13 cellular contexts compared by ENCODE assay signal in the genomic region with DNA sequence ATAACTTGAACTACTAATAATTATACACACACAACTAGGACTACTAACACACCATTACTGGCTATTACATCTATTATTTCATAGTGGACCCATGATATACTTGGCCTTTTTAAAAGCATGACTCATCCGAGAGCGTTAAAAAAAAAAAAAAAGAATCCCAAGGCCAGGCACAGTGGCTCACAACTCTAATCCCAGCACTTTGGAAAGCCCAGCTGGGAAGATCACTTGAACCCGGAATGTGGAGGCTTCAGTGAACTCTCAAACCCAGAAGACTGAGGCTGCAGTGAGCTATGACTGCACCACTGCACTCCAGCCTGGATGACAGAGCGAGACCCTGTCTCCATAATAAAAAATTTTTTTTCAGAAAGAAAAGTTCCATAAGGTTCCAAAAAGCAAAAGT. TPM values are rescaled to one million over a fixed set of nuclear protein-coding genes. Genes with fewer than 3 reads are reported as not detected.
DNase-seq lines count a peak whose midpoint lies in the region; ATAC-seq, FAIRE-seq and TF ChIP-seq lines count a peak whose summit lies in the region.
"Had no signal": no experiment of that assay in that cellular context is flagged by ENCODE, and none has a peak within 500 bp of the region (broad histone marks: within the 10 kb centered on the region; RNA-seq: fewer than 3 reads in every experiment).

No MANE protein-coding gene starts in this region.

- RAD21 ChIA-PET in HCT116 (lab: Charles Lee; ENCODE audit: low non-redundant PET in 1 of 2, low total read pairs in 2 of 2, uncharacterized antibody in 2 of 2, unreplicated experiment in 2 of 2) = no interaction called here

- CTCF ChIA-PET in A549 (lab: Yijun Ruan, JAX) = no interaction called here
- CTCF ChIA-PET in HCT116 (lab: Charles Lee) = interaction anchor here (0.7 kb wide), 1 partner anchor 46 kb away, joined by 3 read pairs; no protein-coding TSS in a partner anchor
- CTCF ChIA-PET in HepG2 (lab: Yijun Ruan, JAX; ENCODE audit: low intra/inter-chr PET ratio, low total read pairs) = no interaction called here

- H4K20me1 ChIP-seq in HCT116 (ENCODE audit: insufficient read depth) (peaks cover 18% of the 10 kb centered on the region; the same call in 1 of the 2 replicates), HepG2 (ENCODE audit: insufficient read depth, low read length) (peaks cover 48% of the 10 kb centered on the region)

- 62% methylated on average over 4 of the region's 4 CpGs for WGBS in A549 (ENCODE audit: missing lambda C conversion rate)
- 63% methylated on average over 4 of the region's 4 CpGs for WGBS in HepG2 (ENCODE audit: low lambda C conversion rate)

- H3K27me3 ChIP-seq in HCT116 (ENCODE audit: insufficient read depth, low read length) = no peaks in the 10 kb centered on the region
- peaks cover 0 to 3% of the 10 kb centered on the region in 2 experiments; a peak in 1 of 5 replicates for H3K27me3 ChIP-seq in HepG2 (ENCODE audit: control insufficient read depth in 1 of 2, insufficient read depth in 2 of 2, low read length in 2 of 2)
- no peaks in the 10 kb centered on the region for H3K27me3 ChIP-seq in Peyer's patch

- no peaks in the 10 kb centered on the region for H3K9me2 ChIP-seq in HCT116 (ENCODE audit: insufficient read depth)

- TF ChIP-seq RAD21 in A549 (conservative IDR thresholded peaks at IDR 0.05 in 1 of 2, IDR thresholded peaks at IDR 0.05 in 1 of 2) (no peak), HCT116 (IDR thresholded peaks at IDR 0.05; ENCODE audit: low read depth) (no peak), HepG2 (CRISPR knock-in tag; IDR thresholded peaks at IDR 0.05) (no peak)

- in situ Hi-C loops in HepG2 (cut with HindIII; ENCODE audit: extremely low pct_ligation_motif_present, low pct_unique_long_range_greater_than_20kb) = no loop called here

- H3K79me2 ChIP-seq in HCT116 (ENCODE audit: insufficient read depth, low read length) (peaks cover 80% of the 10 kb centered on the region), HepG2 (ENCODE audit: insufficient read depth, low read length) (peaks cover 75% of the 10 kb centered on the region)

- H3K36me3 Mint-ChIP-seq in activated naive CD8-positive, alpha-beta T cell treated with anti-CD3 and anti-CD28 coated beads, Interleukin-2, amount 50 U/mL, for 24 hours (ENCODE audit: low read depth) = peaks cover 4% of the 10 kb centered on the region

- TF ChIP-seq CTCF in A549 (IDR thresholded peaks at IDR 0.05) = no peak
- TF ChIP-seq CTCF in HCT116 (IDR thresholded peaks at IDR 0.05 in 2 of 3, conservative IDR thresholded peaks at IDR 0.05 in 1 of 3; ENCODE audit: borderline replicate concordance in 1 of 3, insufficient read depth in 1 of 3, low read depth in 2 of 3, low read length in 2 of 3) = no peak
- no peak for TF ChIP-seq CTCF in HepG2 (CRISPR knock-in tag; IDR thresholded peaks at IDR 0.05)
- TF ChIP-seq CTCF in Peyer's patch (IDR thresholded peaks at IDR 0.05) = no peak

- H3K4me2 ChIP-seq in A549 (peak overlapping the region; percentile 97), HCT116 (ENCODE audit: low read length) (peak overlapping the region; percentile 79), HepG2 (ENCODE audit: low read depth, low read length) (peak overlapping the region; percentile 88)

- H2AFZ ChIP-seq in HCT116 (ENCODE audit: low read depth, low read length, poor library complexity, severe bottlenecking) (no peak overlapping the region), HepG2 (ENCODE audit: low read length) (no peak overlapping the region)

- H3K9me3 ChIP-seq in A549 (no peaks in the 10 kb centered on the region), HCT116 (ENCODE audit: control insufficient read depth in 1 of 2, insufficient read depth in 1 of 2, low read depth in 1 of 2, low read length in 2 of 2) (no peaks in the 10 kb centered on the region), HepG2 (ENCODE audit: low read length) (no peaks in the 10 kb centered on the region), Peyer's patch (no peaks in the 10 kb centered on the region)

- no peaks in the 10 kb centered on the region for H3K9me3 Mint-ChIP-seq in activated naive CD8-positive, alpha-beta T cell treated with anti-CD3 and anti-CD28 coated beads, Interleukin-2, amount 50 U/mL, for 24 hours
- H3K9me3 Mint-ChIP-seq: activated T-helper 2 cell treated with anti-CD3 and anti-CD28 coated beads, Interferon-gamma antibody, Interleukin-2, Interleukin-4, amounts not matched to agents 10 μg/mL and 5 μg/mL and 100 μg/mL, durations not matched to agents 14 hours and 24 hours and 36 hours had no signal

- no peaks in the 10 kb centered on the region for H3K36me3 ChIP-seq in HCT116 (ENCODE audit: control insufficient read depth in 1 of 2, insufficient read depth in 2 of 2, low read length in 2 of 2)
- no peaks in the 10 kb centered on the region; a peak in 1 of 5 replicates for H3K36me3 ChIP-seq in HepG2 (replicated peaks in 1 of 2; ENCODE audit: control insufficient read depth in 1 of 2, insufficient read depth in 2 of 2, low read length in 2 of 2)
- no peaks in the 10 kb centered on the region for H3K36me3 ChIP-seq in Peyer's patch

- H3K4me1 ChIP-seq in A549 = peaks cover 45% of the 10 kb centered on the region
- H3K4me1 ChIP-seq in HCT116 (ENCODE audit: control insufficient read depth in 1 of 2, insufficient read depth in 2 of 2, low read length in 2 of 2) = peaks cover 56 to 69% of the 10 kb centered on the region in 2 experiments
- H3K4me1 ChIP-seq in HepG2 (ENCODE audit: insufficient read depth, low read length) = peaks cover 66% of the 10 kb centered on the region
- peaks cover 0 to 57% (median 11%) of the 10 kb centered on the region in 4 donors for H3K4me1 ChIP-seq in Peyer's patch

- peaks cover 73% of the 10 kb centered on the region for H3K4me1 Mint-ChIP-seq in activated naive CD8-positive, alpha-beta T cell treated with anti-CD3 and anti-CD28 coated beads, Interleukin-2, amount 50 U/mL, for 24 hours

- H3K4me3 ChIP-seq in A549 (no peak overlapping the region), HCT116 (replicated peaks in 1 of 2; ENCODE audit: low read depth in 1 of 2, low read length in 2 of 2) (peak overlapping the region in 1 of 2 experiments; percentile 39; a peak in 1 of 4 replicates), HepG2 (replicated peaks in 1 of 3; ENCODE audit: insufficient read depth in 1 of 3, low read depth in 2 of 3, low read length in 3 of 3) (peak overlapping the region in 1 of 3 experiments; percentile 73; a peak in 2 of 6 replicates), Peyer's patch (no peak overlapping the region)

- TF ChIP-seq EP300 in A549 (IDR thresholded peaks at IDR 0.05) (no peak), HepG2 (IDR thresholded peaks at IDR 0.05; ENCODE audit: low read depth in 2 of 2, low read length in 2 of 2) (no peak), HepG2 (CRISPR knock-in tag; IDR thresholded peaks at IDR 0.05; ENCODE audit: borderline replicate concordance) (no peak)

- POLR2A ChIA-PET in A549 (lab: Yijun Ruan, JAX) = no interaction called here
- POLR2A ChIA-PET in HCT116 (lab: Charles Lee) = interaction anchor here (1.9 to 2.2 kb wide), 2 partner anchors 9 to 47 kb away, joined by 4 to 10 read pairs; no protein-coding TSS in a partner anchor
- POLR2A ChIA-PET in HepG2 (lab: Yijun Ruan, JAX) = interaction anchor here (0.5 kb wide), 1 partner anchor 27 kb away, joined by 3 read pairs; no protein-coding TSS in a partner anchor

- TF ChIP-seq POLR2A in A549 (IDR thresholded peaks at IDR 0.05; ENCODE audit: low read length) (no peak), HCT116 (IDR thresholded peaks at IDR 0.05; ENCODE audit: borderline replicate concordance, extremely low read depth, insufficient read depth, insufficient read length) (no peak), HepG2 (IDR thresholded peaks at IDR 0.05; ENCODE audit: insufficient read depth in 1 of 2, low read depth in 2 of 2, low read length in 2 of 2) (no peak), Peyer's patch (IDR thresholded peaks at IDR 0.05) (no peak)

- peak overlapping the region; percentile 97 for H3K4me3 Mint-ChIP-seq in activated naive CD8-positive, alpha-beta T cell treated with anti-CD3 and anti-CD28 coated beads, Interleukin-2, amount 50 U/mL, for 24 hours

- H3K27ac ChIP-seq in A549 (no peak overlapping the region), HCT116 (ENCODE audit: low read depth, low read length) (peak overlapping the region; percentile 97), HepG2 (ENCODE audit: extremely low read length, insufficient read depth, low read length) (no peak overlapping the region), Peyer's patch (no peak overlapping the region)
- H3K27ac ChIP-seq: C4-2B had no signal

- no peaks in the 10 kb centered on the region for H3K27me3 Mint-ChIP-seq in activated naive CD8-positive, alpha-beta T cell treated with anti-CD3 and anti-CD28 coated beads, Interleukin-2, amount 50 U/mL, for 24 hours

- intact Hi-C loops in HCT116 (cut with micrococcal nuclease) = loop anchor here (5.0 to 10.0 kb wide), 2 partner anchors 42 to 119 kb away; no protein-coding TSS in a partner anchor
- intact Hi-C loops in HepG2 (cut with micrococcal nuclease; ENCODE audit: unreplicated experiment) = loop anchor here (10.0 kb wide), 2 partner anchors 99 to 129 kb away; no protein-coding TSS in a partner anchor

- DNase-seq in A549 (ENCODE audit: low read depth in 1 of 2, low spot score in 1 of 2) (no peak), HCT116 (ENCODE audit: low read depth, low spot score) (no peak), HepG2 (ENCODE audit: low spot score) (peak; percentile 33), frontal cortex (ENCODE audit: low spot score in 2 of 2) (no peak), Peyer's patch (no peak), NCI-H2196 treated with DMSO at 0.1 percent for 48 hours (lab: John Stamatoyannopoulos, UW; ENCODE audit: unreplicated experiment) (no peak)
- no peak for DNase-seq in activated naive CD8-positive, alpha-beta T cell treated with anti-CD3 and anti-CD28 coated beads, Interleukin-2, amount 50 U/mL, for 24 hours
- DNase-seq: KBM-7, right cardiac atrium had no signal

- H3K27ac Mint-ChIP-seq in activated naive CD8-positive, alpha-beta T cell treated with anti-CD3 and anti-CD28 coated beads, Interleukin-2, amount 50 U/mL, for 24 hours = peak overlapping the region; percentile 10
- H3K27ac Mint-ChIP-seq: activated T-helper 2 cell treated with anti-CD3 and anti-CD28 coated beads, Interferon-gamma antibody, Interleukin-2, Interleukin-4, amounts not matched to agents 10 μg/mL and 5 μg/mL and 100 μg/mL, durations not matched to agents 14 hours and 24 hours and 36 hours had no signal

- FAIRE-seq in A549 (lab: Jason Lieb, UNC) = no peak
- FAIRE-seq in HepG2 (lab: Jason Lieb, UNC) = no peak
- FAIRE-seq in frontal cortex (lab: Jason Lieb, UNC) = no peak
- FAIRE-seq: endometrium had no signal

- ATAC-seq in A549 = no peak
- peak; percentile 22 for ATAC-seq in HCT116
- ATAC-seq in activated naive CD8-positive, alpha-beta T cell treated with anti-CD3 and anti-CD28 coated beads, Interleukin-2, amount 50 U/mL, for 24 hours = no peak
- ATAC-seq in HepG2 = no peak
- no peak for ATAC-seq in HG02759 (IDR thresholded peaks at IDR 0.05; ENCODE audit: unreplicated experiment)
- ATAC-seq: right cardiac atrium had no signal

- H3K9ac ChIP-seq in HCT116 (ENCODE audit: low read length) (peak overlapping the region; percentile 93), HepG2 (ENCODE audit: insufficient read depth, low read depth, low read length) (no peak overlapping the region)

- BruUV-seq in HCT116 (replicated peaks; lab: Mats Ljungman, UMichigan) (no TSS peak), HepG2 (replicated peaks; lab: Mats Ljungman, UMichigan) (no TSS peak)

RNA-seq across cellular contexts. Expression of gene GLG1, which starts 3.1 kb away (rescaled TPM):
- 90.6 and 91.7 TPM in 2 replicates for polyA plus RNA-seq in A549 (2011; rRNA removed)
- 21.0 and 21.5 TPM in 2 replicates for polyA plus RNA-seq in A549 (2012; cell fraction: cytosol; rRNA removed)
- 47.7 and 69.8 TPM in 2 replicates for polyA plus RNA-seq in A549 (2012; cell fraction: nucleus; rRNA removed)
- 47.3 to 53.5 TPM (median 51.9 TPM) in 3 replicates for polyA plus RNA-seq in A549 (2017; fragmentation: RNase III; extraction: RNeasy Plus Mini Kit Qiagen cat#74134 plus additional on column Dnase treatment)
- polyA minus RNA-seq in A549 (2011; rRNA and poly(A)+ RNA removed) = 107 and 110 TPM in 2 replicates
- 237 TPM for total RNA-seq in HCT116 (2021; ENCODE audit: unreplicated experiment)
- 152 and 162 TPM in 2 replicates for polyA plus RNA-seq in HCT116 (2012)
- total RNA-seq in HepG2 (2016; rRNA removed; fragmentation: Illumina TruSeq; extraction: Trizol) = 46.1 and 87.7 TPM in 2 replicates
- total RNA-seq in HepG2 (2016; cell fraction: cytosol; rRNA removed; fragmentation: Illumina TruSeq; extraction: Trizol; ENCODE audit: low read depth) = 26.8 and 36.0 TPM in 2 replicates
- 38.4 and 88.5 TPM in 2 replicates for total RNA-seq in HepG2 (2016; cell fraction: insoluble cytoplasmic fraction; rRNA removed; fragmentation: Illumina TruSeq; extraction: Trizol)
- total RNA-seq in HepG2 (2016; cell fraction: membrane; rRNA removed; fragmentation: Illumina TruSeq; extraction: Trizol) = 19.9 and 23.0 TPM in 2 replicates
- 101 and 124 TPM in 2 replicates for total RNA-seq in HepG2 (2016; cell fraction: nucleus; rRNA removed; fragmentation: Illumina TruSeq; extraction: Trizol)
- polyA plus RNA-seq in HepG2 (2011; rRNA removed) = 128 and 141 TPM in 2 replicates
- 92.4 and 107 TPM in 2 replicates for polyA plus RNA-seq in HepG2 (2011; cell fraction: cytosol; rRNA removed)
- 89.7 and 89.9 TPM in 2 replicates for polyA plus RNA-seq in HepG2 (2011; cell fraction: nucleus; rRNA removed)
- polyA plus RNA-seq in HepG2 (2012) = 121 and 125 TPM in 2 replicates
- polyA plus RNA-seq in HepG2 (2016; cell fraction: cytosol; fragmentation: Illumina TruSeq; extraction: Trizol; ENCODE audit: low read depth) = 3.6 and 3.9 TPM in 2 replicates
- polyA plus RNA-seq in HepG2 (2016; cell fraction: insoluble cytoplasmic fraction; fragmentation: Illumina TruSeq; extraction: Trizol; ENCODE audit: low read depth) = 28.4 and 32.8 TPM in 2 replicates
- polyA plus RNA-seq in HepG2 (2016; cell fraction: membrane; fragmentation: Illumina TruSeq; extraction: Trizol; ENCODE audit: low read depth) = 6.2 and 7.9 TPM in 2 replicates
- 114 and 118 TPM in 2 replicates for polyA plus RNA-seq in HepG2 (2016; cell fraction: nucleus; fragmentation: Illumina TruSeq; extraction: Trizol; ENCODE audit: insufficient read depth, low read depth)
- polyA minus RNA-seq in HepG2 (2011; rRNA and poly(A)+ RNA removed; ENCODE audit: low replicate concordance) = 52.8 and 189 TPM in 2 replicates
- 122 and 148 TPM in 2 replicates for polyA minus RNA-seq in HepG2 (2011; cell fraction: cytosol; rRNA and poly(A)+ RNA removed)
- 119 and 159 TPM in 2 replicates for polyA minus RNA-seq in HepG2 (2011; cell fraction: nucleus; rRNA and poly(A)+ RNA removed)
- total RNA-seq in frontal cortex = 64.8 TPM
- total RNA-seq in Peyer's patch = 100 to 1,000 TPM in 3 of 4 donors, 10 to 100 TPM in 1; 90.0 to 153 (median 113) TPM
